Comparison of ENCODE assay signal across 8 cellular contexts in genomic region chr10:125158528-125159485, GRCh38. TPM values are rescaled to one million over a fixed set of nuclear protein-coding genes. Genes with fewer than 3 reads are reported as not detected.
DNase-seq lines count a peak whose midpoint lies in the region; ATAC-seq and TF ChIP-seq lines count a peak whose summit lies in the region.

No MANE protein-coding gene starts in this region.

- no peaks in the 10 kb centered on the region for H3K79me2 ChIP-seq in OCI-LY3 (ENCODE audit: low read length)

- H2AFZ ChIP-seq in OCI-LY3 (ENCODE audit: low read depth, low read length): peak overlapping the region; percentile 33; the same call in 1 of the 2 replicates

- peak overlapping the region; percentile 69 for H3K4me3 ChIP-seq in OCI-LY3 (ENCODE audit: low read length)

- H3K27me3 Mint-ChIP-seq in activated naive CD4-positive, alpha-beta T cell treated with anti-CD3 and anti-CD28 coated beads for 36 hours (ENCODE audit: low read depth): peaks cover 45% of the 10 kb centered on the region
- no peaks in the 10 kb centered on the region for H3K27me3 Mint-ChIP-seq in chondrocyte (ENCODE audit: low read depth)

- peak overlapping the region; percentile 71 for H3K4me2 ChIP-seq in OCI-LY3 (ENCODE audit: low read length)

- ATAC-seq in stimulated activated effector memory CD8-positive, alpha-beta T cell treated with anti-CD3 and anti-CD28 coated beads, Interleukin-12 subunit alpha, Interleukin-12 subunit beta, amount 100 ng/mL, for 72 hours: peak; percentile 57
- ATAC-seq in GM18498 (IDR thresholded peaks at IDR 0.05; ENCODE audit: unreplicated experiment) (no peak), HG02981 (IDR thresholded peaks at IDR 0.05; ENCODE audit: unreplicated experiment) (no peak)

- peak overlapping the region; percentile 64 for H3K4me3 Mint-ChIP-seq in activated naive CD4-positive, alpha-beta T cell treated with anti-CD3 and anti-CD28 coated beads for 36 hours
- peak overlapping the region; percentile 82 for H3K4me3 Mint-ChIP-seq in chondrocyte (ENCODE audit: unreplicated experiment)
- H3K4me3 Mint-ChIP-seq in stimulated activated effector memory CD8-positive, alpha-beta T cell treated with anti-CD3 and anti-CD28 coated beads, Interleukin-12 subunit alpha, Interleukin-12 subunit beta, amount 100 ng/mL, for 72 hours: peak overlapping the region; percentile 57

- H3K4me1 ChIP-seq in OCI-LY3 (ENCODE audit: low read length): no peaks in the 10 kb centered on the region

- no peaks in the 10 kb centered on the region for H3K36me3 ChIP-seq in OCI-LY3 (replicated peaks; ENCODE audit: low read depth, low read length)

- peak overlapping the region; percentile 52; the same call in 1 of the 2 replicates for H3K9ac ChIP-seq in OCI-LY3 (ENCODE audit: low read length)

- H3K4me1 Mint-ChIP-seq in activated naive CD4-positive, alpha-beta T cell treated with anti-CD3 and anti-CD28 coated beads for 36 hours (ENCODE audit: low read depth): peaks cover 4% of the 10 kb centered on the region
- H3K4me1 Mint-ChIP-seq in chondrocyte (ENCODE audit: low read depth): peaks cover 47% of the 10 kb centered on the region
- no peaks in the 10 kb centered on the region for H3K4me1 Mint-ChIP-seq in stimulated activated effector memory CD8-positive, alpha-beta T cell treated with anti-CD3 and anti-CD28 coated beads, Interleukin-12 subunit alpha, Interleukin-12 subunit beta, amount 100 ng/mL, for 72 hours

- H3K36me3 Mint-ChIP-seq in activated naive CD4-positive, alpha-beta T cell treated with anti-CD3 and anti-CD28 coated beads for 36 hours (ENCODE audit: low read depth): no peaks in the 10 kb centered on the region
- H3K36me3 Mint-ChIP-seq in chondrocyte (ENCODE audit: low read depth): no peaks in the 10 kb centered on the region
- H3K36me3 Mint-ChIP-seq in stimulated activated effector memory CD8-positive, alpha-beta T cell treated with anti-CD3 and anti-CD28 coated beads, Interleukin-12 subunit alpha, Interleukin-12 subunit beta, amount 100 ng/mL, for 72 hours: no peaks in the 10 kb centered on the region

- intact Hi-C loops in activated naive CD4-positive, alpha-beta T cell treated with anti-CD3 and anti-CD28 coated beads for 36 hours (cut with micrococcal nuclease): no loop called here

- H3K27me3 ChIP-seq in OCI-LY3 (ENCODE audit: low read depth, low read length): peaks cover 37% of the 10 kb centered on the region

- no peak overlapping the region for H3K27ac Mint-ChIP-seq in activated naive CD4-positive, alpha-beta T cell treated with anti-CD3 and anti-CD28 coated beads for 36 hours
- H3K27ac Mint-ChIP-seq in chondrocyte (ENCODE audit: unreplicated experiment): peak overlapping the region; percentile 96
- no peak overlapping the region for H3K27ac Mint-ChIP-seq in stimulated activated effector memory CD8-positive, alpha-beta T cell treated with anti-CD3 and anti-CD28 coated beads, Interleukin-12 subunit alpha, Interleukin-12 subunit beta, amount 100 ng/mL, for 72 hours

- TF ChIP-seq CTCF in OCI-LY3 (IDR thresholded peaks at IDR 0.05; ENCODE audit: low read depth, low read length): no peak
- TF ChIP-seq CTCF in chondrocyte (IDR thresholded peaks at IDR 0.05): peak; percentile 35

- no peaks in the 10 kb centered on the region for H3K9me3 Mint-ChIP-seq in activated naive CD4-positive, alpha-beta T cell treated with anti-CD3 and anti-CD28 coated beads for 36 hours
- H3K9me3 Mint-ChIP-seq in chondrocyte (ENCODE audit: low read depth): no peaks in the 10 kb centered on the region
- no peaks in the 10 kb centered on the region for H3K9me3 Mint-ChIP-seq in stimulated activated effector memory CD8-positive, alpha-beta T cell treated with anti-CD3 and anti-CD28 coated beads, Interleukin-12 subunit alpha, Interleukin-12 subunit beta, amount 100 ng/mL, for 72 hours

- DNase-seq in activated naive CD4-positive, alpha-beta T cell treated with anti-CD3 and anti-CD28 coated beads for 36 hours: no peak
- no peak for DNase-seq in activated naive CD4-positive, alpha-beta T cell (lab: John Stamatoyannopoulos, UW)
- DNase-seq in chondrocyte (ENCODE audit: low spot score): no peak
- DNase-seq in kidney tubule cell (ENCODE audit: low spot score): peak; percentile 57
- no peak for DNase-seq in stimulated activated effector memory CD8-positive, alpha-beta T cell treated with anti-CD3 and anti-CD28 coated beads, Interleukin-12 subunit alpha, Interleukin-12 subunit beta, amount 100 ng/mL, for 72 hours (ENCODE audit: low spot score in 2 of 2)

- no peak overlapping the region for H3K27ac ChIP-seq in OCI-LY3 (ENCODE audit: low read length)

- H3K9me3 ChIP-seq in OCI-LY3 (ENCODE audit: insufficient read depth, low read length): no peaks in the 10 kb centered on the region

- CTCF ChIA-PET in activated naive CD4-positive, alpha-beta T cell treated with anti-CD3 and anti-CD28 coated beads for 36 hours (lab: Charles Lee): no interaction called here

- no peaks in the 10 kb centered on the region for H4K20me1 ChIP-seq in OCI-LY3 (ENCODE audit: insufficient read depth, low read length)

RNA-seq across cellular contexts. Expression of gene CTBP2, which starts 1.6 kb away (rescaled TPM):
- under 1 TPM; 0.19 to 0.42 TPM for total RNA-seq in activated naive CD4-positive, alpha-beta T cell treated with anti-CD3 and anti-CD28 coated beads for 36 hours
- 62.6 to 90.6 TPM (median 86.4 TPM) in 3 replicates for total RNA-seq in chondrocyte

Comparison
In these comparisons a context has a peak if more than half of its experiments do, and no peak if none do; other contexts are left out.
1. RNA of gene CTBP2, which starts 1.6 kb away (total RNA-seq): 62.6 to 90.6 TPM in chondrocyte; 0.19 to 0.42 TPM in activated naive CD4-positive, alpha-beta T cell treated with anti-CD3 and anti-CD28 coated beads for 36 hours; every median in the first group is over 10 times any median in the second.
2. Peak in every context shown above with its lines, with median percentiles within 50 percentile points of each other: H3K4me3 Mint-ChIP-seq.